In the genomic region with DNA sequence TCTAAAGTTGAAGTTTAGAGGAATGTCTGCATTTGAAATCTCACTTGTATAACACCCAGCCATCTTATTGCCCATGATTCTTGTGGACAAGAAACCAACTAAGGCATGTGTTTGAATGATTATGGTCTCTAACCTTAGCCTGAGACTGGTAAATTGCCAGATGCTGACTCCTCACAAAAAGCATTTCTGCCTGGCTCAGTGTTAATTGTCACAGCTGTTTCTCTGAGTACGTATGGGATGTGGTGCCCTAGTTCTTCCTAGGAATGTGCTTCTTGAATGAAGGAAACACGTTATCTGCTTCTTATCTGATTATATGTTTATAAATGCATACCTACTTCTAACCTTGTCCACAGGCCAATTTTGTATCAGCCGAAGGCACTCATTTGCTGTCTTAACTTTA, we compare ENCODE assay signal across 15 cellular contexts.
A peak's percentile ranks its signal among the peaks of the same experiment; 100 is the strongest.
DNase-seq lines count a peak whose midpoint lies in the region; ATAC-seq and TF ChIP-seq lines count a peak whose summit lies in the region.
"Had no signal": no experiment of that assay in that cellular context is flagged by ENCODE, and none has a peak within 500 bp of the region (broad histone marks: within the 10 kb centered on the region; RNA-seq: fewer than 3 reads in every experiment).

No MANE protein-coding gene starts in this region.

- no peak for TF ChIP-seq CTCF in AG04450 (IDR thresholded peaks at IDR 0.05; ENCODE audit: low read depth, low read length)
- TF ChIP-seq CTCF in cardiac fibroblast (IDR thresholded peaks at IDR 0.05; ENCODE audit: low read depth, low read length) = no peak
- no peak for TF ChIP-seq CTCF in nephron progenitor cell (IDR thresholded peaks at IDR 0.05)

- no peaks in the 10 kb centered on the region for H3K27me3 Mint-ChIP-seq in nephron progenitor cell (ENCODE audit: low read depth, poor library complexity)

- H3K4me1 Mint-ChIP-seq in nephron progenitor cell = peaks cover 7% of the 10 kb centered on the region

- peaks cover 4% of the 10 kb centered on the region for H3K9me3 Mint-ChIP-seq in nephron progenitor cell
- H3K9me3 Mint-ChIP-seq: activated CD4-positive, alpha-beta memory T cell treated with anti-CD3 and anti-CD28 coated beads, Interleukin-2, amount 10 ng/mL, durations not matched to agents 7 days and 5 days had no signal

- POLR2A ChIA-PET in AG04450 (lab: Yijun Ruan, JAX) = no interaction called here

- no peaks in the 10 kb centered on the region for H3K36me3 Mint-ChIP-seq in nephron progenitor cell (ENCODE audit: low read depth)

- H3K4me3 Mint-ChIP-seq in nephron progenitor cell = no peak overlapping the region
- H3K4me3 Mint-ChIP-seq: activated CD4-positive, alpha-beta memory T cell treated with anti-CD3 and anti-CD28 coated beads, Interleukin-2, amount 10 ng/mL, durations not matched to agents 7 days and 5 days had no signal

- H3K27me3 ChIP-seq in AG04450 (ENCODE audit: control insufficient read depth, insufficient read depth, low read length) = no peaks in the 10 kb centered on the region
- H3K27me3 ChIP-seq: BLaER1 treated with 17β-estradiol and CSF1 and Interleukin-3, amounts not matched to agents 10 nM and 100 nM; foreskin keratinocyte; spleen had no signal

- DNase-seq in AG04450 (ENCODE audit: low read depth, low spot score) (peak; percentile 29), HT1080 (ENCODE audit: low read depth) (peak; percentile 32), cardiac fibroblast (ENCODE audit: low read depth in 2 of 2) (peak; percentile 58 to 74), myocyte (ENCODE audit: low read depth) (peak; percentile 76), nephron progenitor cell (no peak)
- DNase-seq in activated CD4-positive, alpha-beta T cell treated with anti-CD3 and anti-CD28 coated beads for 4 hours = no peak
- DNase-seq: activated CD4-positive, alpha-beta memory T cell treated with anti-CD3 and anti-CD28 coated beads, Interleukin-2, amount 10 ng/mL, durations not matched to agents 7 days and 5 days; DMS79 treated with DMSO at 0.1 percent for 48 hours; MV-4-11; SIG-M5; spleen had no signal

- no peak for ATAC-seq in activated CD4-positive, CD25-positive, alpha-beta regulatory T cell treated with anti-CD3 and anti-CD28 coated beads, Interleukin-2, amount 50 U/mL, for 24 hours
- no peak for ATAC-seq in GM21447 (IDR thresholded peaks at IDR 0.05; ENCODE audit: unreplicated experiment)
- ATAC-seq: foreskin keratinocyte had no signal

- CTCF ChIA-PET in AG04450 (lab: Charles Lee) = no interaction called here

- H3K4me3 ChIP-seq in AG04450 (ENCODE audit: low read depth, low read length) (no peak overlapping the region), cardiac fibroblast (replicated peaks in 1 of 2; ENCODE audit: low read depth in 2 of 2, low read length in 2 of 2) (no peak overlapping the region)
- H3K4me3 ChIP-seq: BLaER1 treated with 17β-estradiol and CSF1 and Interleukin-3, amounts not matched to agents 10 nM and 100 nM; spleen had no signal

- no peaks in the 10 kb centered on the region for H3K9me3 ChIP-seq in AG04450 (ENCODE audit: control insufficient read depth, insufficient read depth, low read length)
- H3K9me3 ChIP-seq: BLaER1 treated with 17β-estradiol and CSF1 and Interleukin-3, amounts not matched to agents 10 nM and 100 nM; spleen had no signal

- H3K27ac Mint-ChIP-seq in nephron progenitor cell = no peak overlapping the region
- H3K27ac Mint-ChIP-seq: activated CD4-positive, alpha-beta memory T cell treated with anti-CD3 and anti-CD28 coated beads, Interleukin-2, amount 10 ng/mL, durations not matched to agents 7 days and 5 days had no signal

- H3K27ac ChIP-seq in AG04450 (ENCODE audit: low read depth, low read length) = no peak overlapping the region
- H3K27ac ChIP-seq: BLaER1 treated with 17β-estradiol and CSF1 and Interleukin-3, amounts not matched to agents 10 nM and 100 nM; foreskin keratinocyte; spleen had no signal

Comparison
In these comparisons a context has a peak if more than half of its experiments do, and no peak if none do; other contexts are left out.
1. DNase-seq: peak in AG04450 (single experiment), HT1080 (single experiment), cardiac fibroblast (2 of 2) and myocyte (single experiment); none in nephron progenitor cell (single experiment) and activated CD4-positive, alpha-beta T cell treated with anti-CD3 and anti-CD28 coated beads for 4 hours (0 of 2).